8 cellular contexts compared by ENCODE assay signal in genomic region chr9:127980706-127981558, GRCh38. TPM values are rescaled to one million over a fixed set of nuclear protein-coding genes. Genes with fewer than 3 reads are reported as not detected.
DNase-seq lines count a peak whose midpoint lies in the region; ATAC-seq and TF ChIP-seq lines count a peak whose summit lies in the region.

TSS of gene EEIG1 (minus strand) at chr9:127980989. CDS start at chr9:127980137, 852 bp downstream.

- in situ Hi-C loops in KBM-7 (cut with MboI; ENCODE audit: low pct_unique_long_range_greater_than_20kb, low sequenced_read_pairs): no loop called here

- H3K4me3 ChIP-seq in mucosa of stomach (ENCODE audit: low read length): peak within 1 kb of the TSS; percentile 78

- H3K9me3 ChIP-seq in mucosa of stomach (ENCODE audit: control insufficient read depth, low read length): no peaks in the 10 kb centered on the region

- peak; percentile 69 for TF ChIP-seq POLR2A in erythroblast (IDR thresholded peaks at IDR 0.05; ENCODE audit: low read length)

- peaks cover 49% of the 10 kb centered on the region for H3K4me1 ChIP-seq in mucosa of stomach (ENCODE audit: control insufficient read depth, insufficient read depth, low read length)

- peaks cover 8% of the 10 kb centered on the region for H3K36me3 ChIP-seq in mucosa of stomach (ENCODE audit: control insufficient read depth, insufficient read depth, low read length)

- H3K9ac ChIP-seq in mucosa of stomach (ENCODE audit: low read length): peak within 1 kb of the TSS; percentile 89

- peak; percentile 70 for ATAC-seq in GM21619 (IDR thresholded peaks at IDR 0.05; ENCODE audit: unreplicated experiment)

- no peaks in the 10 kb centered on the region for H3K27me3 ChIP-seq in mucosa of stomach (ENCODE audit: control insufficient read depth, insufficient read depth, low read length)

- DNase-seq in DMS153 treated with DMSO at 0.1 percent for 48 hours (lab: John Stamatoyannopoulos, UW; ENCODE audit: unreplicated experiment) (peak; percentile 84), KBM-7 (peak; percentile 97), erythroblast (lab: John Stamatoyannopoulos, UW) (peak; percentile 94 to 97)
- peak; percentile 98 for DNase-seq in activated T-cell treated with anti-CD3 and anti-CD28 coated beads, Interleukin-2, amount 50 U/mL, for 1 hour
- peak; percentile 87 to 95 for DNase-seq in stimulated activated CD8-positive, alpha-beta memory T cell treated with anti-CD3 and anti-CD28 coated beads, Interleukin-4, amount 100 ng/mL, for 4 hours (ENCODE audit: low read depth in 2 of 2, low spot score in 1 of 2)

TF ChIP-seq in PFSK-1, 5 proteins besides CTCF, POLR2A, EP300 and RAD21:
- TF ChIP-seq SIN3A (IDR thresholded peaks at IDR 0.05; ENCODE audit: borderline replicate concordance, insufficient read depth, low read length): no peak
- TF ChIP-seq POLR2AphosphoS5 (IDR thresholded peaks at IDR 0.05; ENCODE audit: low read depth, low read length): peak; percentile 76; the same call in 1 of the 2 replicates
- TF ChIP-seq TAF1 (IDR thresholded peaks at IDR 0.05; ENCODE audit: borderline replicate concordance, insufficient read depth, low read length): peak; percentile 61; the same call in 1 of the 2 replicates
- no peak for TF ChIP-seq REST (IDR thresholded peaks at IDR 0.05; ENCODE audit: insufficient read depth in 1 of 2, low read depth in 2 of 2, low read length in 2 of 2)
- no peak for TF ChIP-seq FOXP2 (optimal IDR thresholded peaks at IDR 0.05; ENCODE audit: borderline replicate concordance, extremely low read depth, extremely low read length, insufficient read depth)
TF ChIP-seq in PFSK-1: peak in this region for 2.

RNA-seq across cellular contexts. Expression of gene EEIG1, which starts in this region (rescaled TPM):
- polyA plus RNA-seq in PFSK-1 (2012; ENCODE audit: insufficient read length, low read depth): 42.0 TPM

Comparison
In these comparisons a context has a peak if more than half of its experiments do, and no peak if none do; other contexts are left out.
1. Peak in every context shown above with its lines: DNase-seq, ATAC-seq and H3K4me3 ChIP-seq.